8 cellular contexts compared by ENCODE assay signal in genomic region chr16:3400779-3401688, GRCh38. TPM values are rescaled to one million over a fixed set of nuclear protein-coding genes. Genes with fewer than 3 reads are reported as not detected.
DNase-seq lines count a peak whose midpoint lies in the region; ATAC-seq and TF ChIP-seq lines count a peak whose summit lies in the region.

Gene ZNF174, plus strand, starts transcription at chr16:3401215. Its CDS starts 790 bp downstream, at chr16:3402005.
Gene ZSCAN32, minus strand, starts transcription at chr16:3401004. Its CDS starts 3,447 bp downstream, at chr16:3397557.

- DNase-seq in NCI-H1436 (lab: John Stamatoyannopoulos, UW), result peak; percentile 96
- peak; percentile 99 for DNase-seq in T follicular helper cell (ENCODE audit: low read depth)
- peak; percentile 99 for DNase-seq in adipocyte (ENCODE audit: low read depth)
- DNase-seq in heart left ventricle, result peak; percentile 98 to 99 (median 99)
- DNase-seq in posterior cingulate gyrus, result peak; percentile 98 to 100 (median 99)
- DNase-seq in upper lobe of left lung, result peak; percentile 98 to 100

- H3K36me3 ChIP-seq in adipocyte (ENCODE audit: control insufficient read depth, insufficient read depth, low read length, severe bottlenecking), result peaks cover 49% of the 10 kb centered on the region
- H3K36me3 ChIP-seq in heart left ventricle, result peaks cover 1 to 63% (median 33%) of the 10 kb centered on the region in 9 donors
- H3K36me3 ChIP-seq in upper lobe of left lung, result peaks cover 13 to 43% (median 30%) of the 10 kb centered on the region in 4 donors

- H3K27me3 ChIP-seq in adipocyte (replicated peaks; ENCODE audit: control insufficient read depth, insufficient read depth, low read length) (no peaks in the 10 kb centered on the region), heart left ventricle (no peaks in the 10 kb centered on the region), upper lobe of left lung (no peaks in the 10 kb centered on the region)

- H3K27ac ChIP-seq in heart left ventricle (peak within 1 kb of the TSS; percentile 22 to 93 (median 86)), upper lobe of left lung (peak within 1 kb of the TSS; percentile 79 to 92 (median 91))

- H3K9me3 ChIP-seq in adipocyte (ENCODE audit: control insufficient read depth, low read length), result peaks cover 25% of the 10 kb centered on the region
- peaks cover 0 to 65% (median 15%) of the 10 kb centered on the region in 12 donors for H3K9me3 ChIP-seq in heart left ventricle
- H3K9me3 ChIP-seq in upper lobe of left lung, result peaks cover 9 to 26% (median 16%) of the 10 kb centered on the region in 4 donors

- TF ChIP-seq POLR2A in heart left ventricle (IDR thresholded peaks at IDR 0.05), result peak in 1 of 2 donors; percentile 76
- TF ChIP-seq POLR2A in upper lobe of left lung (IDR thresholded peaks at IDR 0.05), result peak in 2 of 4 donors; percentile 76 to 85

- ATAC-seq in HG02798 (IDR thresholded peaks at IDR 0.05; ENCODE audit: poor library complexity, unreplicated experiment), result peak; percentile 97
- ATAC-seq in heart left ventricle, result peak; percentile 100
- peak; percentile 99 to 100 for ATAC-seq in upper lobe of left lung (ENCODE audit: low FRiP score in 2 of 2)

- H3K4me1 ChIP-seq in adipocyte (ENCODE audit: control insufficient read depth, insufficient read depth, low read length) (peaks cover 14% of the 10 kb centered on the region), heart left ventricle (peaks cover 0 to 33% (median 18%) of the 10 kb centered on the region in 12 donors), upper lobe of left lung (peaks cover 13 to 28% (median 19%) of the 10 kb centered on the region in 4 donors)

- TF ChIP-seq CTCF in GM12875 (IDR thresholded peaks at IDR 0.05; ENCODE audit: borderline replicate concordance, insufficient read depth, low read depth, low read length), result no peak
- TF ChIP-seq CTCF in heart left ventricle (IDR thresholded peaks at IDR 0.05), result peak in 3 of 12 donors; percentile 13 to 44 (median 16)
- peak in 5 of 6 experiments; percentile 5 to 41 (median 10) for TF ChIP-seq CTCF in upper lobe of left lung (IDR thresholded peaks at IDR 0.05)

- 0% methylated on average over 46 to 95 of the region's 95 CpGs for WGBS in heart left ventricle, 4 donors
- WGBS in upper lobe of left lung, 2 donors, result 1% methylated on average over 21 to 34 of the region's 95 CpGs

- H3K4me3 ChIP-seq in GM12875 (ENCODE audit: low read depth, low read length) (peak within 1 kb of the TSS; percentile 96), adipocyte (ENCODE audit: low read length) (peak within 1 kb of the TSS; percentile 99), heart left ventricle (peak within 1 kb of the TSS; percentile 39 to 99 (median 90)), upper lobe of left lung (peak within 1 kb of the TSS; percentile 77 to 93 (median 80))

- intact Hi-C loops in heart left ventricle (cut with DNase I) (loop anchor here in 9 of 10 donors (1.0 to 10.0 kb wide), 13 partner anchors 36 to 104 kb away; partner anchors contain the start of genes CLUAP1 (in 3 of the 9), NAA60 (in 2 of the 9), ZNF597 (in 2 of the 9) and C16orf90 (in 1 of the 9)), posterior cingulate gyrus (cut with DNase I) (loop anchor here (1.0 to 2.0 kb wide), 4 partner anchors 36 to 118 kb away; partner anchors contain the start of genes TIGD7, ZNF263 and ZNF75A)

- TF ChIP-seq EP300 in upper lobe of left lung (IDR thresholded peaks at IDR 0.05), result no peak

- H3K9ac ChIP-seq in adipocyte (ENCODE audit: low read length), result peak within 1 kb of the TSS; percentile 96

RNA-seq across cellular contexts. Expression of gene ZNF174, which starts in this region (rescaled TPM):
- total RNA-seq in heart left ventricle (10 to 100 TPM in 5 of 9 donors, 1 to 10 TPM in 4; 8.4 to 21.0 (median 10.6) TPM), upper lobe of left lung (10 to 100 TPM in 4 of 6 donors, 1 to 10 TPM in 2; 9.0 to 30.4 (median 10.6) TPM)
- 1 to 10 TPM; 7.9 to 8.1 TPM for polyA plus RNA-seq in heart left ventricle

RNA-seq across cellular contexts. Expression of gene ZSCAN32, which starts in this region (rescaled TPM):
- total RNA-seq in heart left ventricle (1 to 10 TPM; 5.4 to 9.5 (median 7.5) TPM), upper lobe of left lung (10 to 100 TPM in 5 of 6 donors, 1 to 10 TPM in 1; 7.5 to 25.0 (median 14.0) TPM)
- 1 to 10 TPM; 5.3 to 9.1 TPM for polyA plus RNA-seq in heart left ventricle

Comparison
In these comparisons a context has a peak if more than half of its experiments do, and no peak if none do; other contexts are left out.
1. Peak in every context shown above with its lines: DNase-seq, ATAC-seq, H3K4me3 ChIP-seq and H3K27ac ChIP-seq.